Comparison of ENCODE assay signal across 9 cellular contexts in genomic region chr19:43446746-43447489, GRCh38. TPM values are rescaled to one million over a fixed set of nuclear protein-coding genes. Genes with fewer than 3 reads are reported as not detected.
DNase-seq lines count a peak whose midpoint lies in the region; ATAC-seq, FAIRE-seq and TF ChIP-seq lines count a peak whose summit lies in the region.
"Had no signal": no experiment of that assay in that cellular context is flagged by ENCODE, and none has a peak within 500 bp of the region (broad histone marks: within the 10 kb centered on the region; RNA-seq: fewer than 3 reads in every experiment).

No MANE protein-coding gene starts in this region.

- H3K23ac ChIP-seq in IMR-90 (ENCODE audit: low read depth, low read length) (no peak overlapping the region), neuronal stem cell (ENCODE audit: low read depth, low read length, poor library complexity) (no peak overlapping the region)

- peak; percentile 94 for TF ChIP-seq CTCF in IMR-90 (conservative IDR thresholded peaks at IDR 0.05; ENCODE audit: low read depth, low read length)

- H4K20me1 ChIP-seq in IMR-90 (ENCODE audit: insufficient read depth, low read length), result no peaks in the 10 kb centered on the region

- H2AFZ ChIP-seq in IMR-90 (replicated peaks; ENCODE audit: low read length, poor library complexity) (peak overlapping the region; percentile 71), neuronal stem cell (ENCODE audit: low read length) (peak overlapping the region; percentile 51)

- no peak overlapping the region for H3K27ac ChIP-seq in IMR-90 (ENCODE audit: insufficient read depth, low read length)
- H3K27ac ChIP-seq in neuronal stem cell (replicated peaks; ENCODE audit: low read length), result no peak overlapping the region

- no peaks in the 10 kb centered on the region for H3K9me3 ChIP-seq in IMR-90 (ENCODE audit: control insufficient read depth, insufficient read depth, low read length)
- no peaks in the 10 kb centered on the region for H3K9me3 ChIP-seq in neuronal stem cell (replicated peaks in 1 of 2; ENCODE audit: control insufficient read depth in 2 of 2, insufficient read depth in 1 of 2, low read depth in 1 of 2, low read length in 2 of 2)

- H4K8ac ChIP-seq in IMR-90 (ENCODE audit: low read depth in 2 of 2, low read length in 2 of 2) (no peak overlapping the region; a peak in 1 of 4 replicates), neuronal stem cell (ENCODE audit: low read depth, low read length) (no peak overlapping the region)

- H4K91ac ChIP-seq in IMR-90 (ENCODE audit: insufficient read depth, low read depth, low read length) (no peak overlapping the region), neuronal stem cell (ENCODE audit: low read depth, low read length, poor library complexity) (no peak overlapping the region)

- H2BK5ac ChIP-seq in IMR-90 (ENCODE audit: low read depth, low read length, poor library complexity, severe bottlenecking), result no peak overlapping the region
- no peak overlapping the region for H2BK5ac ChIP-seq in neuronal stem cell (ENCODE audit: low read length)

- H3K4me1 ChIP-seq in IMR-90 (ENCODE audit: control insufficient read depth, insufficient read depth, low read length), result 0 out of 2 replicates have a peak, but pooled peaks cover 2% of the 10 kb centered on the region
- H3K4me1 ChIP-seq in neuronal stem cell (ENCODE audit: control insufficient read depth in 2 of 2, insufficient read depth in 1 of 2, low read depth in 1 of 2, low read length in 2 of 2), result no peaks in the 10 kb centered on the region

- in situ Hi-C loops in IMR-90 (cut with MboI; ENCODE audit: low sequenced_read_pairs), result loop anchor here (5.0 kb wide), 1 partner anchor 75 kb away; no protein-coding TSS in a partner anchor

- H2AK5ac ChIP-seq in IMR-90 (ENCODE audit: low read depth, low read length), result no peak overlapping the region; the same call in 1 of the 2 replicates
- no peak overlapping the region for H2AK5ac ChIP-seq in neuronal stem cell (ENCODE audit: low read depth, low read length)

- H3K27ac Mint-ChIP-seq in activated T-cell treated with anti-CD3 and anti-CD28 coated beads, Interleukin-2, amount 50 U/mL, for 72 hours, result no peak overlapping the region
- H3K27ac Mint-ChIP-seq: activated naive CD8-positive, alpha-beta T cell had no signal

- no peak overlapping the region for H2BK120ac ChIP-seq in IMR-90 (ENCODE audit: low read depth, low read length)
- H2BK120ac ChIP-seq in neuronal stem cell (ENCODE audit: low read depth, low read length), result no peak overlapping the region

- H3K4me1 Mint-ChIP-seq in activated T-cell treated with anti-CD3 and anti-CD28 coated beads, Interleukin-2, amount 50 U/mL, for 72 hours (ENCODE audit: low read depth), result peaks cover 37% of the 10 kb centered on the region

- no peak overlapping the region for H2BK12ac ChIP-seq in neuronal stem cell (ENCODE audit: low read length)

- H3K9me1 ChIP-seq in IMR-90 (ENCODE audit: insufficient read depth, low read length), result no peaks in the 10 kb centered on the region

- no peaks in the 10 kb centered on the region for H3K27me3 Mint-ChIP-seq in activated T-cell treated with anti-CD3 and anti-CD28 coated beads, Interleukin-2, amount 50 U/mL, for 72 hours (ENCODE audit: low read depth)
- H3K27me3 Mint-ChIP-seq: activated naive CD8-positive, alpha-beta T cell had no signal

- intact Hi-C loops in IMR-90 (cut with micrococcal nuclease), result loop anchor here (1.0 to 10.0 kb wide), 4 partner anchors 56 to 358 kb away; partner anchors contain the start of gene LYPD5

- POLR2A ChIA-PET in IMR-90 (lab: Charles Lee; ENCODE audit: unreplicated experiment), result interaction anchor here (0.9 kb wide), 1 partner anchor 73 kb away, joined by 13 read pairs; no protein-coding TSS in a partner anchor

- H3K4me2 ChIP-seq in IMR-90 (ENCODE audit: low read depth, low read length) (no peak overlapping the region), neuronal stem cell (ENCODE audit: insufficient read depth, low read length, poor library complexity, severe bottlenecking) (no peak overlapping the region)

- no peak overlapping the region for H3K56ac ChIP-seq in IMR-90 (ENCODE audit: extremely low read depth, insufficient read depth, low read length)

- 28% methylated on average over 2 of the region's 14 CpGs; no CpG with 5 or more reads in 1 of the 2 experiments for WGBS in IMR-90 (ENCODE audit: extremely low coverage in 2 of 2, insufficient read length in 1 of 2), 2 experiments
- no CpG with 5 or more reads among the region's 14 CpGs for WGBS in neuronal stem cell (ENCODE audit: extremely low coverage in 2 of 2, insufficient read length in 2 of 2, insufficient replicate concordance in 1 of 2), 2 donors

- peaks cover 0 to 2% of the 10 kb centered on the region in 2 donors for H3K9me3 Mint-ChIP-seq in activated T-cell treated with anti-CD3 and anti-CD28 coated beads, Interleukin-2, amount 50 U/mL, for 72 hours

- no peak for TF ChIP-seq POLR2A in IMR-90 (IDR thresholded peaks at IDR 0.05; ENCODE audit: low read depth, low read length)

- no peak overlapping the region for H2BK15ac ChIP-seq in IMR-90 (ENCODE audit: low read depth, low read length)
- no peak overlapping the region for H2BK15ac ChIP-seq in neuronal stem cell (ENCODE audit: low read length)

- no peaks in the 10 kb centered on the region for H3K36me3 ChIP-seq in IMR-90 (ENCODE audit: control insufficient read depth, insufficient read depth, low read length)
- no peaks in the 10 kb centered on the region for H3K36me3 ChIP-seq in neuronal stem cell (replicated peaks in 1 of 2; ENCODE audit: control insufficient read depth in 2 of 2, insufficient read depth in 2 of 2, low read length in 2 of 2)

- BruUV-seq in IMR-90 (replicated peaks; lab: Mats Ljungman, UMichigan), result no TSS peak

- peak; percentile 83 for DNase-seq in DMS53 (lab: John Stamatoyannopoulos, UW)
- DNase-seq in IMR-90, result peak; percentile 65
- DNase-seq in RCC 7860 (ENCODE audit: low spot score), result peak; percentile 50
- DNase-seq in activated T-cell treated with anti-CD3 and anti-CD28 coated beads, Interleukin-2, amount 50 U/mL, for 72 hours, result peak; percentile 71 to 77
- peak; percentile 80 for DNase-seq in fibroblast of peridontal ligament (ENCODE audit: extremely low read depth)
- DNase-seq in neuronal stem cell (ENCODE audit: low spot score), result peak; percentile 72
- DNase-seq in stromal cell of bone marrow (ENCODE audit: low read depth), result peak; percentile 48

- CTCF ChIA-PET in IMR-90 (lab: Yijun Ruan, JAX), result interaction anchor here (0.6 to 2.9 kb wide), 17 partner anchors 8 to 223 kb away, joined by 3 to 23 read pairs (median 4); partner anchors contain the start of genes ETHE1 and PLAUR

- H3K9ac ChIP-seq in IMR-90 (ENCODE audit: low read depth, low read length), result no peak overlapping the region
- no peak overlapping the region for H3K9ac ChIP-seq in neuronal stem cell (ENCODE audit: low read depth, low read length, poor library complexity)

- H2BK20ac ChIP-seq in IMR-90 (ENCODE audit: low read depth, low read length), result no peak overlapping the region

- no peak overlapping the region for H3K4me3 Mint-ChIP-seq in activated T-cell treated with anti-CD3 and anti-CD28 coated beads, Interleukin-2, amount 50 U/mL, for 72 hours
- H3K4me3 Mint-ChIP-seq: activated naive CD8-positive, alpha-beta T cell had no signal

- H2AK9ac ChIP-seq in IMR-90 (replicated peaks; ENCODE audit: low read depth, low read length, poor library complexity), result peak overlapping the region; percentile 33

- H3K14ac ChIP-seq in IMR-90 (replicated peaks; ENCODE audit: low read depth, low read length) (no peak overlapping the region), neuronal stem cell (ENCODE audit: low read length) (no peak overlapping the region)

- peak; percentile 95 for ATAC-seq in IMR-90 (ENCODE audit: low read depth)
- peak; percentile 73 to 80 for ATAC-seq in activated T-cell treated with anti-CD3 and anti-CD28 coated beads, Interleukin-2, amount 50 U/mL, for 72 hours (replicated peaks in 1 of 2)
- ATAC-seq in HG02763 (IDR thresholded peaks at IDR 0.05; ENCODE audit: unreplicated experiment), result no peak

- no peak overlapping the region for H4K5ac ChIP-seq in IMR-90 (ENCODE audit: low read depth, low read length)

- no peaks in the 10 kb centered on the region for H3K36me3 Mint-ChIP-seq in activated T-cell treated with anti-CD3 and anti-CD28 coated beads, Interleukin-2, amount 50 U/mL, for 72 hours (ENCODE audit: insufficient read depth in 2 of 2)
- H3K36me3 Mint-ChIP-seq: activated naive CD8-positive, alpha-beta T cell had no signal

- TF ChIP-seq RAD21 in IMR-90 (IDR thresholded peaks at IDR 0.05; ENCODE audit: low read length), result peak; percentile 94

- no peaks in the 10 kb centered on the region for H3K79me1 ChIP-seq in IMR-90 (ENCODE audit: low read depth in 1 of 2, low read length in 2 of 2)
- H3K79me1 ChIP-seq in neuronal stem cell (ENCODE audit: low read depth, low read length), result peaks cover 2% of the 10 kb centered on the region

- H3K27me3 ChIP-seq in IMR-90 (ENCODE audit: control insufficient read depth, insufficient read depth, low read length) (no peaks in the 10 kb centered on the region), neuronal stem cell (ENCODE audit: control insufficient read depth in 3 of 3, insufficient read depth in 3 of 3, low read depth in 1 of 3, low read length in 3 of 3) (no peaks in the 10 kb centered on the region)

- FAIRE-seq in RCC 7860 (lab: Jason Lieb, UNC), result no peak

- no peak overlapping the region for H3K4me3 ChIP-seq in IMR-90 (ENCODE audit: insufficient read depth, low read depth, low read length)
- H3K4me3 ChIP-seq in neuronal stem cell (ENCODE audit: low read length in 2 of 2), result no peak overlapping the region

- H3K4ac ChIP-seq in IMR-90 (ENCODE audit: low read depth, low read length) (no peak overlapping the region), neuronal stem cell (ENCODE audit: low read length) (no peak overlapping the region)

- dilution Hi-C loops in IMR-90 (cut with HindIII; ENCODE audit: low sequenced_read_pairs, unreplicated experiment), result no loop called here

- H3K18ac ChIP-seq in IMR-90 (ENCODE audit: low read depth, low read length), result no peak overlapping the region
- H3K18ac ChIP-seq in neuronal stem cell (ENCODE audit: low read length), result no peak overlapping the region

RNA-seq across cellular contexts. Expression of gene LYPD3, which starts 18.5 kb away (rescaled TPM):
- total RNA-seq in IMR-90 (2012; rRNA removed), result 0.18 TPM in 1 of 2 replicates, not detected in the other
- 1.1 TPM in 2 replicates for polyA plus RNA-seq in IMR-90 (2012; rRNA removed)
- 1.4 and 2.7 TPM in 2 replicates for polyA plus RNA-seq in IMR-90 (2012; cell fraction: cytosol; rRNA removed)
- polyA plus RNA-seq in IMR-90 (2012; cell fraction: nucleus; rRNA removed; ENCODE audit: low replicate concordance), result 9.0 and 9.4 TPM in 2 replicates
- total RNA-seq in activated T-cell treated with anti-CD3 and anti-CD28 coated beads, Interleukin-2, amount 50 U/mL, for 72 hours, result 1 to 10 TPM; 3.1 to 4.1 TPM
- polyA plus RNA-seq in neuronal stem cell (2013, experiment 1 of 2), result 0.59 TPM
- 0.68 TPM for polyA plus RNA-seq in neuronal stem cell (2013, experiment 2 of 2)

RNA-seq across cellular contexts. Expression of gene TEX101, which starts 32.2 kb away (rescaled TPM):
- not detected in 2 replicates for total RNA-seq in IMR-90 (2012; rRNA removed)
- not detected in 2 replicates for polyA plus RNA-seq in IMR-90 (2012; rRNA removed)
- not detected in 2 replicates for polyA plus RNA-seq in IMR-90 (2012; cell fraction: cytosol; rRNA removed)
- not detected in 2 replicates for polyA plus RNA-seq in IMR-90 (2012; cell fraction: nucleus; rRNA removed; ENCODE audit: low replicate concordance)
- not detected for total RNA-seq in activated T-cell treated with anti-CD3 and anti-CD28 coated beads, Interleukin-2, amount 50 U/mL, for 72 hours
- not detected for polyA plus RNA-seq in neuronal stem cell (2013, experiment 1 of 2)
- polyA plus RNA-seq in neuronal stem cell (2013, experiment 2 of 2), result not detected

RNA-seq across cellular contexts. Expression of gene PHLDB3, which starts 57.6 kb away (rescaled TPM):
- total RNA-seq in IMR-90 (2012; rRNA removed), result 2.9 and 3.3 TPM in 2 replicates
- 10.6 and 12.4 TPM in 2 replicates for polyA plus RNA-seq in IMR-90 (2012; rRNA removed)
- 9.0 and 10.1 TPM in 2 replicates for polyA plus RNA-seq in IMR-90 (2012; cell fraction: cytosol; rRNA removed)
- 34.5 and 54.5 TPM in 2 replicates for polyA plus RNA-seq in IMR-90 (2012; cell fraction: nucleus; rRNA removed; ENCODE audit: low replicate concordance)
- total RNA-seq in activated T-cell treated with anti-CD3 and anti-CD28 coated beads, Interleukin-2, amount 50 U/mL, for 72 hours, result 10 to 100 TPM; 22.4 to 26.1 TPM
- polyA plus RNA-seq in neuronal stem cell (2013, experiment 1 of 2), result 8.0 TPM
- polyA plus RNA-seq in neuronal stem cell (2013, experiment 2 of 2), result 7.9 TPM
